ENCODE assay signal across 1 cellular context in genomic region chr12:2937500-2937899, GRCh38.
TF ChIP-seq lines count a peak whose summit lies in the region.

No MANE protein-coding gene starts in this region.

TF ChIP-seq in HepG2, 621 proteins besides CTCF, POLR2A, EP300 and RAD21:
- TF ChIP-seq ZNF232 (CRISPR knock-in tag; IDR thresholded peaks at IDR 0.05; ENCODE audit: borderline replicate concordance): no peak
- TF ChIP-seq ZSCAN9 (CRISPR knock-in tag; IDR thresholded peaks at IDR 0.05; ENCODE audit: borderline replicate concordance): no peak
- TF ChIP-seq GLMP (CRISPR knock-in tag; IDR thresholded peaks at IDR 0.05; ENCODE audit: borderline replicate concordance): no peak
- no peak for TF ChIP-seq TBL1XR1 (IDR thresholded peaks at IDR 0.05; ENCODE audit: borderline replicate concordance, low read length, partially characterized antibody)
- TF ChIP-seq ZNF230 (CRISPR knock-in tag; IDR thresholded peaks at IDR 0.05): no peak
- TF ChIP-seq, protein P1, sequence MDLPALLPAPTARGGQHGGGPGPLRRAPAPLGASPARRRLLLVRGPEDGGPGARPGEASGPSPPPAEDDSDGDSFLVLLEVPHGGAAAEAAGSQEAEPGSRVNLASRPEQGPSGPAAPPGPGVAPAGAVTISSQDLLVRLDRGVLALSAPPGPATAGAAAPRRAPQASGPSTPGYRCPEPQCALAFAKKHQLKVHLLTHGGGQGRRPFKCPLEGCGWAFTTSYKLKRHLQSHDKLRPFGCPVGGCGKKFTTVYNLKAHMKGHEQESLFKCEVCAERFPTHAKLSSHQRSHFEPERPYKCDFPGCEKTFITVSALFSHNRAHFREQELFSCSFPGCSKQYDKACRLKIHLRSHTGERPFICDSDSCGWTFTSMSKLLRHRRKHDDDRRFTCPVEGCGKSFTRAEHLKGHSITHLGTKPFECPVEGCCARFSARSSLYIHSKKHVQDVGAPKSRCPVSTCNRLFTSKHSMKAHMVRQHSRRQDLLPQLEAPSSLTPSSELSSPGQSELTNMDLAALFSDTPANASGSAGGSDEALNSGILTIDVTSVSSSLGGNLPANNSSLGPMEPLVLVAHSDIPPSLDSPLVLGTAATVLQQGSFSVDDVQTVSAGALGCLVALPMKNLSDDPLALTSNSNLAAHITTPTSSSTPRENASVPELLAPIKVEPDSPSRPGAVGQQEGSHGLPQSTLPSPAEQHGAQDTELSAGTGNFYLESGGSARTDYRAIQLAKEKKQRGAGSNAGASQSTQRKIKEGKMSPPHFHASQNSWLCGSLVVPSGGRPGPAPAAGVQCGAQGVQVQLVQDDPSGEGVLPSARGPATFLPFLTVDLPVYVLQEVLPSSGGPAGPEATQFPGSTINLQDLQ (CRISPR knock-in tag; IDR thresholded peaks at IDR 0.05): no peak
- no peak for TF ChIP-seq ZNF350 (CRISPR knock-in tag; IDR thresholded peaks at IDR 0.05; ENCODE audit: borderline replicate concordance, low read depth)
- TF ChIP-seq KLF12 (CRISPR knock-in tag; IDR thresholded peaks at IDR 0.05; ENCODE audit: borderline replicate concordance): no peak
- no peak for TF ChIP-seq GTF2F1 (IDR thresholded peaks at IDR 0.05; ENCODE audit: low read length)
- no peak for TF ChIP-seq POLR2AphosphoS2 (IDR thresholded peaks at IDR 0.05; ENCODE audit: low read depth, low read length)
- no peak for TF ChIP-seq ZSCAN31 (CRISPR knock-in tag; IDR thresholded peaks at IDR 0.05; ENCODE audit: low read depth)
- TF ChIP-seq GZF1 (CRISPR knock-in tag; IDR thresholded peaks at IDR 0.05): no peak
- no peak for TF ChIP-seq MEIS1 (CRISPR knock-in tag; IDR thresholded peaks at IDR 0.05; ENCODE audit: borderline replicate concordance)
- no peak for TF ChIP-seq ZNF180 (CRISPR knock-in tag; IDR thresholded peaks at IDR 0.05; ENCODE audit: borderline replicate concordance, low read depth)
- TF ChIP-seq CHCHD3 (CRISPR knock-in tag; IDR thresholded peaks at IDR 0.05): no peak
- TF ChIP-seq GABPA (IDR thresholded peaks at IDR 0.05; ENCODE audit: low read depth, low read length): no peak
- no peak for TF ChIP-seq GABPA (CRISPR knock-in tag; IDR thresholded peaks at IDR 0.05; ENCODE audit: low read depth)
- TF ChIP-seq CC2D1A (CRISPR knock-in tag; IDR thresholded peaks at IDR 0.05): no peak
- no peak for TF ChIP-seq BRD4 (CRISPR knock-in tag; IDR thresholded peaks at IDR 0.05)
- no peak for TF ChIP-seq NFKB2 (CRISPR knock-in tag; IDR thresholded peaks at IDR 0.05; ENCODE audit: borderline replicate concordance)
